Comparison of ENCODE assay signal across 8 cellular contexts in the genomic region with DNA sequence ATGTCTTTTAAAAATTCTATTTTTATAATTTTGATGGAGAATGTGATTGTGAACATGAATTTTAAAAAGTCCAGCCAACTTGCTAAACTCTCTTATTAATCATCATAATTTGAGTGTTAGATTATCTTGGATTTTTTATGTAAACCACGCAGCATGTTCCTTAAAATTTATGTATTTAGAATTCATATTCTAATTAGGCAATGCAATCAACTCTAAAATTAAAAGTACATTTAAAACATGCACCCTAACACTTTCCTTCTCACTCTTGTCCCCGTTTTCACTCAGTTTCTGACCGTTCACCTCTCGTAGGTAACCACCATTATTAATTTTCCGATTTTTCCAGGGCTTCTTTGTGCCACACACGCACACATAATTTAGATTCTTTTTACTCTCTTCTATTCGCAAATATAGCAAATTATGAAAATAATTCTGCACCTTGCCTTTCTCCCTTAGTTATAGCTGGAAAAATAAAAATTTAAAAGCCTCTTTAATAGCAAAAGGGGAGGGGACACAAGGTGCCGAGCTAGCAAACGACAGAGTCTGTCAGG. TPM values are rescaled to one million over a fixed set of nuclear protein-coding genes. Genes with fewer than 3 reads are reported as not detected.
A peak's percentile ranks its signal among the peaks of the same experiment; 100 is the strongest.
DNase-seq lines count a peak whose midpoint lies in the region; ATAC-seq, FAIRE-seq and TF ChIP-seq lines count a peak whose summit lies in the region.

No MANE protein-coding gene starts in this region.

- H3K27me3 ChIP-seq in RWPE2 (ENCODE audit: insufficient read depth, poor library complexity, severe bottlenecking), result no peaks in the 10 kb centered on the region
- peaks cover 10% of the 10 kb centered on the region for H3K27me3 ChIP-seq in foreskin keratinocyte
- no peaks in the 10 kb centered on the region for H3K27me3 ChIP-seq in small intestine (ENCODE audit: control insufficient read depth in 2 of 2, insufficient read depth in 2 of 2, low read length in 2 of 2)

- no peak for ATAC-seq in RWPE2 (ENCODE audit: low read depth)
- ATAC-seq in foreskin keratinocyte, result no peak

- H3K9me3 ChIP-seq in RWPE2 (ENCODE audit: severe bottlenecking) (peaks cover 2% of the 10 kb centered on the region), small intestine (ENCODE audit: control insufficient read depth, low read depth) (no peaks in the 10 kb centered on the region)

- peak overlapping the region; percentile 53 for H3K27ac ChIP-seq in RWPE2 (ENCODE audit: poor library complexity, severe bottlenecking)
- peak overlapping the region; percentile 16 for H3K27ac ChIP-seq in foreskin keratinocyte
- peak overlapping the region in 1 of 2 donors; percentile 91 for H3K27ac ChIP-seq in small intestine (ENCODE audit: low read depth in 1 of 2, low read length in 1 of 2)

- TF ChIP-seq CTCF in RWPE2 (IDR thresholded peaks at IDR 0.05; ENCODE audit: poor library complexity, severe bottlenecking), result no peak
- no peak for TF ChIP-seq CTCF in foreskin keratinocyte (conservative IDR thresholded peaks at IDR 0.05)

- 0 to 3% (median 2%) methylated on average over 9 of the region's 9 CpGs for WGBS in small intestine, 3 donors

- H3K36me3 ChIP-seq in RWPE2 (ENCODE audit: low read depth), result no peaks in the 10 kb centered on the region
- no peaks in the 10 kb centered on the region for H3K36me3 ChIP-seq in small intestine (ENCODE audit: control insufficient read depth in 2 of 2, insufficient read depth in 2 of 2, low read length in 2 of 2)

- H3K4me3 ChIP-seq in RWPE2 (ENCODE audit: severe bottlenecking) (peak overlapping the region; percentile 53), small intestine (ENCODE audit: low read depth in 1 of 2, low read length in 2 of 2) (peak overlapping the region; percentile 69 to 91)

- H3K4me1 ChIP-seq in RWPE2 (ENCODE audit: insufficient read depth, poor library complexity, severe bottlenecking) (peaks cover 20% of the 10 kb centered on the region), foreskin keratinocyte (no peaks in the 10 kb centered on the region), small intestine (ENCODE audit: control insufficient read depth in 2 of 2, insufficient read depth in 1 of 2, low read depth in 1 of 2, low read length in 1 of 2) (peaks cover 0 to 6% of the 10 kb centered on the region in 2 donors)

- DNase-seq in NCI-H146 (lab: John Stamatoyannopoulos, UW) (peak; percentile 50), NCI-H146 treated with DMSO at 0.1 percent for 48 hours (lab: John Stamatoyannopoulos, UW; ENCODE audit: unreplicated experiment) (no peak), RWPE2 (ENCODE audit: low spot score) (no peak), foreskin keratinocyte (no peak), small intestine (no peak), NCI-H1930 (lab: John Stamatoyannopoulos, UW) (no peak), NCI-H748 (lab: John Stamatoyannopoulos, UW; ENCODE audit: unreplicated experiment) (no peak), epidermal melanocyte (ENCODE audit: insufficient read length, low spot score) (no peak)

- no peak for FAIRE-seq in small intestine (lab: Jason Lieb, UNC)

RNA-seq across cellular contexts. Expression of a gene that starts 0.3 kb away (rescaled TPM):
- 3.4 and 4.2 TPM in 2 replicates for total RNA-seq in foreskin keratinocyte
- 1.4 and 1.5 TPM in 2 replicates for polyA plus RNA-seq in foreskin keratinocyte
- 1 to 10 TPM; 1.1 to 2.2 (median 1.5) TPM for polyA plus RNA-seq in small intestine

RNA-seq across cellular contexts. Expression of a gene that starts 13.5 kb away (rescaled TPM):
- total RNA-seq in foreskin keratinocyte, result 2.3 TPM in 2 replicates
- polyA plus RNA-seq in foreskin keratinocyte (0.56 and 0.84 TPM in 2 replicates), small intestine (1 to 10 TPM; 1.3 to 5.1 (median 4.6) TPM)

RNA-seq across cellular contexts. Expression of a gene that starts 50.1 kb away (rescaled TPM):
- total RNA-seq in foreskin keratinocyte, result 6.0 and 6.5 TPM in 2 replicates
- polyA plus RNA-seq in foreskin keratinocyte, result 1.0 and 1.4 TPM in 2 replicates
- 1 to 10 TPM; 1.6 to 2.0 (median 2.0) TPM for polyA plus RNA-seq in small intestine
